In the genomic region with DNA sequence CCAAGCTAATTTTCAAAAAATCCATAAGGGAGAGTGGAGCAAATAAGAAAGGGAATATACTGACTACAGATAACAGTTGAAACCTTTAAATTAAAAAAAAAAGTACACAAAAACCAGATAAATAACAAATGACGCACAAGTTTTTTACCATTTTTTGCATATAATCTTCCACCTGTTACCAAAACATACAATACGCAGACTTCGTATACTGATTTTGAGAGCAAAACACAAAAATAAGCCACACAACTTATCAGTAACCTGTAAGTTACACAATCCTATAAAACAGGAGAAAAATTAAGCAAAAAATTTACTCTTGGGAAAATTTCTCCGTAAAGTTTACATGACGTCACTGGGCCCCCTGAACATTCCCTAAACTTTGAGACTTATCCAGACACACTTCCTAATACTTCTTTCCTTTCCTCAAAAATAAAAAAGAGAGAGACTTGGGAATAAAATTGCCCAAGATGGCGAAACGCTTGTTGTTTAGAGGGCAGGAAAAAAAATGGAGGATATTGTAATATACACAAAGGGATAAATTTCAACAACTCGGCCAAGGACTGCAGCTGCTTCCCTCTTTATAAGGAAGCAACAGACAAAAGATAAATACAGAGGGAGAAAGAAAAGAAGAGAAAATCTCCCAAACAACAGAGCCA, we compare ENCODE assay signal across 8 cellular contexts. TPM values are rescaled to one million over a fixed set of nuclear protein-coding genes. Genes with fewer than 3 reads are reported as not detected.
DNase-seq lines count a peak whose midpoint lies in the region; ATAC-seq and TF ChIP-seq lines count a peak whose summit lies in the region.

No MANE protein-coding gene starts in this region.

- H3K4me3 ChIP-seq in GM12865 (ENCODE audit: low read depth, low read length): peak overlapping the region; percentile 92
- H3K4me3 ChIP-seq in mesodermal cell (ENCODE audit: extremely low read depth, insufficient read depth, low read length, poor library complexity, severe bottlenecking): peak overlapping the region; percentile 76

- TF ChIP-seq CTCF in GM12865 (IDR thresholded peaks at IDR 0.05; ENCODE audit: insufficient read depth, low read depth, low read length, missing control alignments) (no peak), chondrocyte (IDR thresholded peaks at IDR 0.05) (no peak)

- peak overlapping the region; percentile 78 for H3K4me3 Mint-ChIP-seq in chondrocyte (ENCODE audit: unreplicated experiment)

- peaks cover 9% of the 10 kb centered on the region for H3K4me1 ChIP-seq in mesodermal cell (ENCODE audit: control insufficient read depth, insufficient read depth, low read length, poor library complexity, severe bottlenecking)

- no peaks in the 10 kb centered on the region for H3K27me3 Mint-ChIP-seq in chondrocyte (ENCODE audit: low read depth)

- H3K27ac Mint-ChIP-seq in chondrocyte (ENCODE audit: unreplicated experiment): peak overlapping the region; percentile 97

- no peaks in the 10 kb centered on the region for H3K36me3 ChIP-seq in mesodermal cell (ENCODE audit: control insufficient read depth, insufficient read depth, low read length)

- no peaks in the 10 kb centered on the region for H3K9me3 Mint-ChIP-seq in chondrocyte (ENCODE audit: low read depth)

- H3K36me3 Mint-ChIP-seq in chondrocyte (ENCODE audit: low read depth): no peaks in the 10 kb centered on the region

- DNase-seq in GM12865 (ENCODE audit: low read depth): no peak
- peak; percentile 73 for DNase-seq in NCI-H2081 treated with DMSO at 0.1 percent for 48 hours (lab: John Stamatoyannopoulos, UW)
- no peak for DNase-seq in chondrocyte (ENCODE audit: low spot score)
- DNase-seq in islet precursor cell: no peak
- no peak for DNase-seq in central memory CD4-positive, alpha-beta T cell

- no peak for ATAC-seq in GM18502 (IDR thresholded peaks at IDR 0.05; ENCODE audit: poor library complexity, unreplicated experiment)
- ATAC-seq in HG02938 (IDR thresholded peaks at IDR 0.05; ENCODE audit: unreplicated experiment): no peak

- WGBS in mesodermal cell (ENCODE audit: insufficient coverage in 2 of 2), 2 experiments: 3 to 4% methylated on average over 3 of the region's 8 CpGs

- no peaks in the 10 kb centered on the region for H3K9me3 ChIP-seq in mesodermal cell (ENCODE audit: control insufficient read depth, low read length)

- H3K4me1 Mint-ChIP-seq in chondrocyte (ENCODE audit: low read depth): peaks cover 46% of the 10 kb centered on the region

- peak overlapping the region; percentile 99 for H3K27ac ChIP-seq in mesodermal cell (ENCODE audit: low read depth, low read length, severe bottlenecking)

RNA-seq across cellular contexts. Expression of a gene that starts 1.7 kb away (rescaled TPM):
- total RNA-seq in chondrocyte: 31.6 to 62.6 TPM (median 37.8 TPM) in 3 replicates
- 48.0 TPM for polyA plus RNA-seq in mesodermal cell (2013, experiment 1 of 2)
- polyA plus RNA-seq in mesodermal cell (2013, experiment 2 of 2): 49.4 TPM
